Comparison of ENCODE assay signal across 22 cellular contexts in genomic region chr3:126980266-126980811, GRCh38.
"Had no signal": no experiment of that assay in that cellular context is flagged by ENCODE, and none has a peak within 500 bp of the region (broad histone marks: within the 10 kb centered on the region; RNA-seq: fewer than 3 reads in every experiment).

No MANE protein-coding gene starts in this region.

- H3K36me3 ChIP-seq: lower lobe of right lung, upper lobe of left lung had no signal

- H3K9ac ChIP-seq: parathyroid adenoma had no signal

- H3K27ac Mint-ChIP-seq: activated CD4-positive, alpha-beta T cell treated with anti-CD3 and anti-CD28 coated beads, Interleukin-2, amount 10 ng/mL, durations not matched to agents 7 days and 5 days; activated CD8-positive, alpha-beta memory T cell treated with anti-CD3 and anti-CD28 coated beads, Interleukin-2, amount 10 ng/mL, durations not matched to agents 7 days and 5 days; activated CD8-positive, alpha-beta T cell treated with anti-CD3 and anti-CD28 coated beads for 36 hours had no signal

- H3K9me3 ChIP-seq: body of pancreas, lower lobe of right lung, upper lobe of left lung had no signal

- ATAC-seq: activated CD8-positive, alpha-beta memory T cell treated with anti-CD3 and anti-CD28 coated beads, Interleukin-2, amount 10 ng/mL, durations not matched to agents 7 days and 5 days; activated CD8-positive, alpha-beta T cell treated with anti-CD3 and anti-CD28 coated beads for 36 hours; body of pancreas; left lobe of liver; lower lobe of right lung; naive thymus-derived CD8-positive, alpha-beta T cell; sciatic nerve; stimulated activated naive CD8-positive, alpha-beta T cell treated with anti-CD3 and anti-CD28 coated beads, Interleukin-15, Interleukin-2, amounts not matched to agents 100 U/mL and 50 U/mL, for 24 hours had no signal

- DNase-seq: activated CD4-positive, alpha-beta T cell treated with anti-CD3 and anti-CD28 coated beads, Interleukin-2, amount 10 ng/mL, durations not matched to agents 7 days and 5 days; activated CD8-positive, alpha-beta memory T cell treated with anti-CD3 and anti-CD28 coated beads, Interleukin-2, amount 10 ng/mL, durations not matched to agents 7 days and 5 days; activated CD8-positive, alpha-beta T cell treated with anti-CD3 and anti-CD28 coated beads for 36 hours; activated gamma-delta T cell treated with Interleukin-2 at 50 U/mL for 16 hours; anterior cingulate cortex; body of pancreas; dermis blood vessel endothelial cell; effector CD8-positive, alpha-beta T cell; foreskin melanocyte; lower lobe of right lung; naive thymus-derived CD8-positive, alpha-beta T cell; nucleus accumbens; stimulated activated CD4-positive, alpha-beta T cell treated with anti-CD3 and anti-CD28 coated beads, Interleukin-2, amount 100 ng/mL, for 48 hours; stimulated activated CD8-positive, alpha-beta memory T cell treated with anti-CD3 and anti-CD28 coated beads, Interleukin-4, amount 100 ng/mL, for 48 hours; stimulated activated naive CD8-positive, alpha-beta T cell treated with anti-CD3 and anti-CD28 coated beads, Interleukin-15, Interleukin-2, amounts not matched to agents 100 U/mL and 50 U/mL, for 24 hours; upper lobe of left lung had no signal

- H3K36me3 Mint-ChIP-seq: activated CD8-positive, alpha-beta memory T cell treated with anti-CD3 and anti-CD28 coated beads, Interleukin-2, amount 10 ng/mL, durations not matched to agents 7 days and 5 days; activated naive CD4-positive, alpha-beta T cell treated with anti-CD3 and anti-CD28 coated beads, Interleukin-2, amount 50 U/mL, for 24 hours had no signal

- H3K4me3 Mint-ChIP-seq: activated CD4-positive, alpha-beta T cell treated with anti-CD3 and anti-CD28 coated beads, Interleukin-2, amount 10 ng/mL, durations not matched to agents 7 days and 5 days; activated CD8-positive, alpha-beta memory T cell treated with anti-CD3 and anti-CD28 coated beads, Interleukin-2, amount 10 ng/mL, durations not matched to agents 7 days and 5 days; activated CD8-positive, alpha-beta T cell treated with anti-CD3 and anti-CD28 coated beads for 36 hours; T-helper 1 cell treated with Interleukin-12 subunit alpha and Interleukin-12 subunit beta and Interleukin-4 antibody, amounts not matched to agents 30 μg/mL and 1 μg/mL, for 36 hours had no signal

- H3K27ac ChIP-seq: body of pancreas, lower lobe of right lung, parathyroid adenoma, upper lobe of left lung had no signal

- H3K27me3 ChIP-seq: body of pancreas, upper lobe of left lung had no signal

- H3K4me3 ChIP-seq: body of pancreas, lower lobe of right lung, smooth muscle cell, upper lobe of left lung had no signal

- H3K9me3 Mint-ChIP-seq: activated CD4-positive, alpha-beta T cell treated with anti-CD3 and anti-CD28 coated beads, Interleukin-2, amount 10 ng/mL, durations not matched to agents 7 days and 5 days; activated CD8-positive, alpha-beta T cell treated with anti-CD3 and anti-CD28 coated beads for 36 hours had no signal
